In the genomic region with DNA sequence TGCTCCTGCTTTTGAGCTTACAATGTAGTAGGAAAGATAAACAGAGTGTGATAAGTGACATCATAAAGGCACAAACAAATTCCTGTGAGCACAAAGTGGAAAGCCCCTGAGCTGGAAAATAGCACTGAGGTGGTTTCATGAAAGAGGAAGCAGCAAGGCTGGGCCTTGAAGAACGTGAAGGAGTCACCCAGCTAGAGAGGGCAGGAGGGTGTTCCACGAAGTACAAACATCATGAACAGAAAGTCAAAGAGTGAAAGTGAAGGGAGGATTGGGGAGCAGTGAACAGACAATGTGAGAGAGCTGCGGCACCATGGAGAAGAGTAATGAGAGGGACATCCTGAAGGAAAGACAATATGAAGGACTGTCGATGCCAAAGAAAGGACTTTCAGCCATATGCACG, we compare ENCODE assay signal across 10 cellular contexts.
DNase-seq lines count a peak whose midpoint lies in the region; ATAC-seq and TF ChIP-seq lines count a peak whose summit lies in the region.
"Had no signal": no experiment of that assay in that cellular context is flagged by ENCODE, and none has a peak within 500 bp of the region (broad histone marks: within the 10 kb centered on the region; RNA-seq: fewer than 3 reads in every experiment).

No MANE protein-coding gene starts in this region.

- H3K36me3 ChIP-seq in spleen: no peaks in the 10 kb centered on the region

- TF ChIP-seq POLR2A in spleen (IDR thresholded peaks at IDR 0.05): no peak

- peaks cover 42% of the 10 kb centered on the region for H3K4me1 Mint-ChIP-seq in activated T-cell treated with anti-CD3 and anti-CD28 coated beads, Interleukin-2, amount 50 U/mL, for 4 hours (ENCODE audit: low read depth)
- H3K4me1 Mint-ChIP-seq in MCF 10A (ENCODE audit: insufficient read depth, unreplicated experiment): peaks cover 18% of the 10 kb centered on the region

- H3K4me3 ChIP-seq in spleen: no peak overlapping the region

- intact Hi-C loops in spleen (cut with DNase I; ENCODE audit: low total_unique reads) (no loop called here), MCF 10A (cut with micrococcal nuclease) (no loop called here)

- peak; percentile 60 for DNase-seq in KBM-7
- DNase-seq in activated T-cell treated with anti-CD3 and anti-CD28 coated beads, Interleukin-2, amount 50 U/mL, for 4 hours: peak; percentile 46
- no peak for DNase-seq in spleen
- DNase-seq in NCI-H2029 (lab: John Stamatoyannopoulos, UW): no peak
- DNase-seq in retina: no peak
- DNase-seq in MCF 10A (ENCODE audit: unreplicated experiment): no peak
- no peak for DNase-seq in NCI-H226

- H3K36me3 Mint-ChIP-seq in activated T-cell treated with anti-CD3 and anti-CD28 coated beads, Interleukin-2, amount 50 U/mL, for 4 hours (ENCODE audit: insufficient read depth): no peaks in the 10 kb centered on the region
- no peaks in the 10 kb centered on the region for H3K36me3 Mint-ChIP-seq in MCF 10A (ENCODE audit: insufficient read depth, unreplicated experiment)

- peak; percentile 60 for ATAC-seq in GM18907 (IDR thresholded peaks at IDR 0.05; ENCODE audit: unreplicated experiment)
- peak; percentile 70 to 90 for ATAC-seq in activated T-cell treated with anti-CD3 and anti-CD28 coated beads, Interleukin-2, amount 50 U/mL, for 4 hours

- CTCF ChIA-PET in MCF 10A (lab: Yijun Ruan, JAX): no interaction called here

- H3K4me1 ChIP-seq in spleen: peaks cover 22 to 93% (median 63%) of the 10 kb centered on the region in 6 donors

- H3K9me3 Mint-ChIP-seq in activated T-cell treated with anti-CD3 and anti-CD28 coated beads, Interleukin-2, amount 50 U/mL, for 4 hours: no peaks in the 10 kb centered on the region
- no peaks in the 10 kb centered on the region for H3K9me3 Mint-ChIP-seq in MCF 10A (ENCODE audit: unreplicated experiment)
- H3K9me3 Mint-ChIP-seq: dendritic cell treated with granulocyte-macrophage colony-stimulating factor and Interleukin-4, amounts not matched to agents 40 ng/mL and 50 ng/mL, for 4 days had no signal

- H3K27ac ChIP-seq in spleen: peak overlapping the region; percentile 23 to 84 (median 66)
- H3K27ac ChIP-seq: HL-60 had no signal

- no peaks in the 10 kb centered on the region for H3K9me3 ChIP-seq in spleen

- 47 to 52% (median 48%) methylated on average over 5 of the region's 5 CpGs for WGBS in spleen, 5 donors

- POLR2A ChIA-PET in MCF 10A (lab: Yijun Ruan, JAX): interaction anchor here (1.1 kb wide), 1 partner anchor 46 kb away, joined by 3 read pairs; no protein-coding TSS in a partner anchor

- TF ChIP-seq CTCF in spleen (IDR thresholded peaks at IDR 0.05 in 8 of 11, conservative IDR thresholded peaks at IDR 0.05 in 3 of 11) (no peak), MCF 10A (IDR thresholded peaks at IDR 0.05; ENCODE audit: unreplicated experiment) (no peak)

- no TSS peak for BruUV-seq in MCF 10A (replicated peaks; lab: Mats Ljungman, UMichigan)

- H3K4me3 Mint-ChIP-seq in activated T-cell treated with anti-CD3 and anti-CD28 coated beads, Interleukin-2, amount 50 U/mL, for 4 hours: no peak overlapping the region
- H3K4me3 Mint-ChIP-seq in MCF 10A (ENCODE audit: unreplicated experiment): no peak overlapping the region
- H3K4me3 Mint-ChIP-seq: dendritic cell treated with granulocyte-macrophage colony-stimulating factor and Interleukin-4, amounts not matched to agents 40 ng/mL and 50 ng/mL, for 4 days had no signal

- no peaks in the 10 kb centered on the region for H3K27me3 Mint-ChIP-seq in activated T-cell treated with anti-CD3 and anti-CD28 coated beads, Interleukin-2, amount 50 U/mL, for 4 hours (ENCODE audit: low read depth)
- no peaks in the 10 kb centered on the region for H3K27me3 Mint-ChIP-seq in MCF 10A (ENCODE audit: insufficient read depth, unreplicated experiment)

- H3K27ac Mint-ChIP-seq in MCF 10A (ENCODE audit: low read depth, unreplicated experiment): no peak overlapping the region
- H3K27ac Mint-ChIP-seq: dendritic cell treated with granulocyte-macrophage colony-stimulating factor and Interleukin-4, amounts not matched to agents 40 ng/mL and 50 ng/mL, for 4 days had no signal

- no peaks in the 10 kb centered on the region for H3K27me3 ChIP-seq in spleen (replicated peaks in 1 of 7)

- in situ Hi-C loops in KBM-7 (cut with MboI; ENCODE audit: low pct_unique_long_range_greater_than_20kb, low sequenced_read_pairs): no loop called here

Comparison
In these comparisons a context has a peak if more than half of its experiments do, and no peak if none do; other contexts are left out.
1. DNase-seq: peak in KBM-7 (single experiment) and activated T-cell treated with anti-CD3 and anti-CD28 coated beads, Interleukin-2, amount 50 U/mL, for 4 hours (single experiment); none in spleen (single experiment), NCI-H2029 (single experiment), retina (single experiment), MCF 10A (single experiment) and NCI-H226 (single experiment).